In genomic region chr3:77328631-77329030, GRCh38 we compare ENCODE assay signal across 24 cellular contexts.
DNase-seq lines count a peak whose midpoint lies in the region; ATAC-seq, FAIRE-seq and TF ChIP-seq lines count a peak whose summit lies in the region.
"Had no signal": no experiment of that assay in that cellular context is flagged by ENCODE, and none has a peak within 500 bp of the region (broad histone marks: within the 10 kb centered on the region; RNA-seq: fewer than 3 reads in every experiment).

No MANE protein-coding gene starts in this region.

- DNase-seq in GM04503 (ENCODE audit: low read depth) (peak; percentile 16), MV-4-11 (lab: John Stamatoyannopoulos, UW) (peak; percentile 47), suprapubic skin (ENCODE audit: low spot score in 2 of 2) (no peak), H9 (no peak), DMS153 treated with DMSO at 0.1 percent for 48 hours (lab: John Stamatoyannopoulos, UW; ENCODE audit: unreplicated experiment) (no peak)
- DNase-seq: activated CD4-positive, alpha-beta T cell treated with anti-CD3 and anti-CD28 coated beads, Interleukin-2, amount 10 ng/mL, durations not matched to agents 24 days and 14 days; activated naive CD8-positive, alpha-beta T cell treated with anti-CD3 and anti-CD28 coated beads, Interleukin-2, amount 50 U/mL, for 24 hours; activated T-cell treated with anti-CD3 and anti-CD28 coated beads, Interleukin-2, amount 50 U/mL, for 4 hours; body of pancreas; CD4-positive, alpha-beta memory T cell; cerebellar nuclear complex; effector CD4-positive, alpha-beta T cell; heart right ventricle; mesenchymal stem cell; NCI-H226; psoas muscle; stimulated activated naive CD8-positive, alpha-beta T cell treated with anti-CD3 and anti-CD28 coated beads, Interleukin-15, Interleukin-2, amounts not matched to agents 100 U/mL and 50 U/mL, for 24 hours had no signal

- no peak overlapping the region for H3K4me3 Mint-ChIP-seq in H9
- H3K4me3 Mint-ChIP-seq: activated CD4-positive, alpha-beta T cell treated with anti-CD3 and anti-CD28 coated beads, Interleukin-2, amount 10 ng/mL, durations not matched to agents 24 days and 14 days; activated naive CD8-positive, alpha-beta T cell treated with anti-CD3 and anti-CD28 coated beads, Interleukin-2, amount 50 U/mL, for 24 hours; activated T-cell treated with anti-CD3 and anti-CD28 coated beads, Interleukin-2, amount 50 U/mL, for 4 hours; CD4-positive, alpha-beta memory T cell; IgD-negative memory B cell; T-helper 2 cell treated with Interferon-gamma antibody and Interleukin-4, amounts not matched to agents 5 μg/mL and 100 μg/mL, for 36 hours had no signal

- no peak overlapping the region for H2BK20ac ChIP-seq in H9 (ENCODE audit: low read depth, low read length, poor library complexity, severe bottlenecking)

- no peak overlapping the region for H3K4me2 ChIP-seq in H9 (ENCODE audit: insufficient read depth, insufficient read length, low read length)

- H3K4ac ChIP-seq in H9 (ENCODE audit: low read depth, low read length): no peak overlapping the region

- no peaks in the 10 kb centered on the region for H3K27me3 Mint-ChIP-seq in H9 (ENCODE audit: low read depth)
- H3K27me3 Mint-ChIP-seq: activated CD4-positive, alpha-beta T cell treated with anti-CD3 and anti-CD28 coated beads, Interleukin-2, amount 10 ng/mL, durations not matched to agents 24 days and 14 days; activated naive CD8-positive, alpha-beta T cell treated with anti-CD3 and anti-CD28 coated beads, Interleukin-2, amount 50 U/mL, for 24 hours; CD4-positive, alpha-beta memory T cell; IgD-negative memory B cell had no signal

- H3K27ac ChIP-seq in suprapubic skin (peak overlapping the region; percentile 76), H9 (ENCODE audit: insufficient read length, low read depth, low read length) (no peak overlapping the region)
- H3K27ac ChIP-seq: body of pancreas, psoas muscle, VCaP had no signal

- H3K79me1 ChIP-seq in H9 (ENCODE audit: insufficient read depth, low read depth, low read length, poor library complexity, severe bottlenecking): no peaks in the 10 kb centered on the region

- H3K4me1 ChIP-seq in suprapubic skin (peaks cover 6% of the 10 kb centered on the region), H9 (ENCODE audit: insufficient read depth, low read length) (no peaks in the 10 kb centered on the region)
- H3K4me1 ChIP-seq: body of pancreas, psoas muscle had no signal

- no peak overlapping the region for H3K23ac ChIP-seq in H9 (ENCODE audit: insufficient read length, low read depth, low read length)

- H4K91ac ChIP-seq in H9 (ENCODE audit: insufficient read length, low read depth, low read length): no peak overlapping the region

- H2AFZ ChIP-seq in H9 (ENCODE audit: low read length): no peak overlapping the region

- H3K36me3 ChIP-seq in suprapubic skin: no peaks in the 10 kb centered on the region
- H3K36me3 ChIP-seq: heart right ventricle had no signal

- H3K4me1 Mint-ChIP-seq in H9: peaks cover 2 to 6% of the 10 kb centered on the region in 2 experiments; a peak in 2 of 4 replicates
- H3K4me1 Mint-ChIP-seq: activated CD4-positive, alpha-beta T cell treated with anti-CD3 and anti-CD28 coated beads, Interleukin-2, amount 10 ng/mL, durations not matched to agents 24 days and 14 days; activated naive CD8-positive, alpha-beta T cell treated with anti-CD3 and anti-CD28 coated beads, Interleukin-2, amount 50 U/mL, for 24 hours; CD4-positive, alpha-beta memory T cell; IgD-negative memory B cell had no signal

- TF ChIP-seq CTCF in suprapubic skin (IDR thresholded peaks at IDR 0.05) (no peak), H9 (conservative IDR thresholded peaks at IDR 0.05) (no peak)

- FAIRE-seq in endometrium (lab: Jason Lieb, UNC): peak; percentile 37
- FAIRE-seq: H54 had no signal

- H3K56ac ChIP-seq in H9 (ENCODE audit: insufficient read length, low read depth, low read length): no peak overlapping the region

- H3K18ac ChIP-seq in H9 (ENCODE audit: insufficient read length, low read depth, low read length): no peak overlapping the region

- H3T11ph ChIP-seq in H9 (ENCODE audit: low read length): no peak overlapping the region

- no peak overlapping the region for H2BK15ac ChIP-seq in H9 (ENCODE audit: low read depth, low read length)

- ATAC-seq in GM18520 (IDR thresholded peaks at IDR 0.05; ENCODE audit: unreplicated experiment): no peak
- no peak for ATAC-seq in HG03378 (IDR thresholded peaks at IDR 0.05; ENCODE audit: unreplicated experiment)
- ATAC-seq: activated naive CD8-positive, alpha-beta T cell treated with anti-CD3 and anti-CD28 coated beads, Interleukin-2, amount 50 U/mL, for 24 hours; activated T-cell treated with anti-CD3 and anti-CD28 coated beads, Interleukin-2, amount 50 U/mL, for 4 hours; body of pancreas; psoas muscle; stimulated activated naive CD8-positive, alpha-beta T cell treated with anti-CD3 and anti-CD28 coated beads, Interleukin-15, Interleukin-2, amounts not matched to agents 100 U/mL and 50 U/mL, for 24 hours had no signal

- H3K9me3 Mint-ChIP-seq in H9: no peaks in the 10 kb centered on the region
- H3K9me3 Mint-ChIP-seq: activated CD4-positive, alpha-beta T cell treated with anti-CD3 and anti-CD28 coated beads, Interleukin-2, amount 10 ng/mL, durations not matched to agents 24 days and 14 days had no signal

- H2BK5ac ChIP-seq in H9 (ENCODE audit: insufficient read length, low read length): no peak overlapping the region

- H3K36me3 Mint-ChIP-seq in H9 (ENCODE audit: insufficient read depth in 1 of 3, low read depth in 3 of 3): no peaks in the 10 kb centered on the region; a peak in 1 of 7 replicates
- H3K36me3 Mint-ChIP-seq: CD4-positive, alpha-beta memory T cell; IgD-negative memory B cell had no signal

- H3K9ac ChIP-seq in H9 (ENCODE audit: extremely low read depth, insufficient read length, low read length): no peak overlapping the region

- no peak overlapping the region for H3K14ac ChIP-seq in H9 (ENCODE audit: insufficient read depth, low read length)

- no peaks in the 10 kb centered on the region for H4K20me1 ChIP-seq in H9 (ENCODE audit: control insufficient read depth, insufficient read depth, insufficient read length)

- no peaks in the 10 kb centered on the region for H3K27me3 ChIP-seq in suprapubic skin
- H3K27me3 ChIP-seq in H9 (ENCODE audit: insufficient read depth, low read length): no peaks in the 10 kb centered on the region
- H3K27me3 ChIP-seq: body of pancreas, heart right ventricle had no signal

- TF ChIP-seq EP300 in suprapubic skin (IDR thresholded peaks at IDR 0.05): no peak

- H2BK120ac ChIP-seq in H9 (ENCODE audit: low read depth, low read length, poor library complexity, severe bottlenecking): no peak overlapping the region

- no peak for TF ChIP-seq POLR2A in suprapubic skin (IDR thresholded peaks at IDR 0.05)

- H2AK5ac ChIP-seq in H9 (ENCODE audit: insufficient read length, low read length): no peak overlapping the region

- no peak overlapping the region for H3K4me3 ChIP-seq in suprapubic skin
- H3K4me3 ChIP-seq: body of pancreas, heart right ventricle, psoas muscle had no signal

- H2BK12ac ChIP-seq in H9 (ENCODE audit: insufficient read length, low read depth, low read length): no peak overlapping the region

- no peaks in the 10 kb centered on the region for H3K79me2 ChIP-seq in H9 (ENCODE audit: insufficient read depth, low read length)

- no peak overlapping the region for H4K5ac ChIP-seq in H9 (ENCODE audit: insufficient read length, low read depth, low read length)

- WGBS in suprapubic skin: 23% methylated on average over 1 of the region's 1 CpG
- WGBS in H9 (ENCODE audit: extremely low coverage, insufficient read length, low lambda C conversion rate): no CpG with 5 or more reads among the region's 1 CpG

- H3K23me2 ChIP-seq in H9 (ENCODE audit: insufficient read length, low read depth, low read length, poor library complexity, severe bottlenecking): no peaks in the 10 kb centered on the region

- no peak overlapping the region for H3K27ac Mint-ChIP-seq in H9
- H3K27ac Mint-ChIP-seq: activated CD4-positive, alpha-beta T cell treated with anti-CD3 and anti-CD28 coated beads, Interleukin-2, amount 10 ng/mL, durations not matched to agents 24 days and 14 days; activated naive CD8-positive, alpha-beta T cell treated with anti-CD3 and anti-CD28 coated beads, Interleukin-2, amount 50 U/mL, for 24 hours; CD4-positive, alpha-beta memory T cell; IgD-negative memory B cell; T-helper 2 cell treated with Interferon-gamma antibody and Interleukin-4, amounts not matched to agents 5 μg/mL and 100 μg/mL, for 36 hours had no signal

- H3K9me3 ChIP-seq in suprapubic skin (no peaks in the 10 kb centered on the region), H9 (ENCODE audit: control insufficient read depth, low read depth, low read length) (no peaks in the 10 kb centered on the region)
- H3K9me3 ChIP-seq: body of pancreas, heart right ventricle had no signal

- no peak overlapping the region for H4K8ac ChIP-seq in H9 (replicated peaks; ENCODE audit: insufficient read length, low read depth, low read length)

Comparison
In these comparisons a context has a peak if more than half of its experiments do, and no peak if none do; other contexts are left out.
1. DNase-seq: peak in GM04503 (single experiment) and MV-4-11 (single experiment); none in suprapubic skin (0 of 2), H9 (single experiment) and DMS153 treated with DMSO at 0.1 percent for 48 hours (single experiment).